In genomic region chr4:177297781-177298391, GRCh38 we compare ENCODE assay signal across 13 cellular contexts. TPM values are rescaled to one million over a fixed set of nuclear protein-coding genes. Genes with fewer than 3 reads are reported as not detected.
DNase-seq lines count a peak whose midpoint lies in the region; ATAC-seq, FAIRE-seq and TF ChIP-seq lines count a peak whose summit lies in the region.
"Had no signal": no experiment of that assay in that cellular context is flagged by ENCODE, and none has a peak within 500 bp of the region (broad histone marks: within the 10 kb centered on the region; RNA-seq: fewer than 3 reads in every experiment).

No MANE protein-coding gene starts in this region.

- FAIRE-seq in A549 (lab: Jason Lieb, UNC) (no peak), HepG2 (lab: Jason Lieb, UNC) (no peak)

- CTCF ChIA-PET in A549 (lab: Yijun Ruan, JAX): interaction anchor here (0.8 kb wide), 1 partner anchor 9 kb away, joined by 3 read pairs; no protein-coding TSS in a partner anchor
- CTCF ChIA-PET in HepG2 (lab: Yijun Ruan, JAX; ENCODE audit: low intra/inter-chr PET ratio, low total read pairs): no interaction called here

- H3K36me3 Mint-ChIP-seq in activated T-helper 17 cell treated with anti-CD3 and anti-CD28 coated beads, Interleukin-2, amount 50 U/mL, for 72 hours (ENCODE audit: low read depth): no peaks in the 10 kb centered on the region
- H3K36me3 Mint-ChIP-seq: CD14-positive monocyte; CD8-positive, alpha-beta T cell; IgD-negative memory B cell had no signal

- WGBS in A549 (ENCODE audit: missing lambda C conversion rate): 97% methylated on average over 2 of the region's 2 CpGs
- WGBS in body of pancreas, 2 donors: 87 to 94% methylated on average over 2 of the region's 2 CpGs
- 21% methylated on average over 2 of the region's 2 CpGs for WGBS in HepG2 (ENCODE audit: low lambda C conversion rate)

- H3K9me3 ChIP-seq in A549: peaks cover 12% of the 10 kb centered on the region
- peaks cover 0 to 6% (median 0%) of the 10 kb centered on the region in 3 donors for H3K9me3 ChIP-seq in body of pancreas
- peaks cover 13% of the 10 kb centered on the region for H3K9me3 ChIP-seq in HepG2 (ENCODE audit: low read length)

- H3K36me3 ChIP-seq in body of pancreas (replicated peaks in 1 of 2; ENCODE audit: insufficient read depth in 1 of 2, low read depth in 2 of 2): no peaks in the 10 kb centered on the region
- no peaks in the 10 kb centered on the region for H3K36me3 ChIP-seq in HepG2 (replicated peaks in 1 of 2; ENCODE audit: control insufficient read depth in 1 of 2, insufficient read depth in 2 of 2, low read length in 2 of 2)

- no peak overlapping the region for H3K4me3 ChIP-seq in A549
- no peak overlapping the region for H3K4me3 ChIP-seq in body of pancreas
- H3K4me3 ChIP-seq in HepG2 (replicated peaks in 1 of 3; ENCODE audit: insufficient read depth in 1 of 3, low read depth in 2 of 3, low read length in 3 of 3): no peak overlapping the region

- TF ChIP-seq EP300 in A549 (IDR thresholded peaks at IDR 0.05): no peak
- no peak for TF ChIP-seq EP300 in HepG2 (IDR thresholded peaks at IDR 0.05; ENCODE audit: low read depth in 2 of 2, low read length in 2 of 2)
- TF ChIP-seq EP300 in HepG2 (CRISPR knock-in tag; IDR thresholded peaks at IDR 0.05; ENCODE audit: borderline replicate concordance): no peak

- no peak overlapping the region for H3K4me2 ChIP-seq in A549
- no peak overlapping the region for H3K4me2 ChIP-seq in HepG2 (ENCODE audit: low read depth, low read length)

- intact Hi-C loops in body of pancreas (cut with DNase I): no loop called here
- intact Hi-C loops in HepG2 (cut with micrococcal nuclease; ENCODE audit: unreplicated experiment): no loop called here

- H3K27me3 Mint-ChIP-seq in activated T-helper 17 cell treated with anti-CD3 and anti-CD28 coated beads, Interleukin-2, amount 50 U/mL, for 72 hours: peaks cover 4% of the 10 kb centered on the region
- H3K27me3 Mint-ChIP-seq: IgD-negative memory B cell had no signal

- ATAC-seq in A549 (no peak), foreskin keratinocyte (peak; percentile 59), body of pancreas (no peak), HG03095 (IDR thresholded peaks at IDR 0.05; ENCODE audit: unreplicated experiment) (no peak), HepG2 (no peak)
- peak; percentile 69 for ATAC-seq in activated T-helper 17 cell treated with anti-CD3 and anti-CD28 coated beads, Interleukin-2, amount 50 U/mL, for 72 hours (replicated peaks)
- ATAC-seq: CD8-positive, alpha-beta T cell had no signal

- H3K79me2 ChIP-seq in HepG2 (ENCODE audit: insufficient read depth, low read length): no peaks in the 10 kb centered on the region

- TF ChIP-seq RAD21 in A549 (conservative IDR thresholded peaks at IDR 0.05 in 1 of 2, IDR thresholded peaks at IDR 0.05 in 1 of 2): no peak
- no peak for TF ChIP-seq RAD21 in HepG2 (CRISPR knock-in tag; IDR thresholded peaks at IDR 0.05)

- POLR2A ChIA-PET in A549 (lab: Yijun Ruan, JAX) (no interaction called here), HepG2 (lab: Yijun Ruan, JAX) (no interaction called here)

- no peak overlapping the region for H2AFZ ChIP-seq in HepG2 (ENCODE audit: low read length)

- no peak overlapping the region for H3K4me3 Mint-ChIP-seq in activated T-helper 17 cell treated with anti-CD3 and anti-CD28 coated beads, Interleukin-2, amount 50 U/mL, for 72 hours
- H3K4me3 Mint-ChIP-seq: CD14-positive monocyte; CD8-positive, alpha-beta T cell; IgD-negative memory B cell had no signal

- no peak for TF ChIP-seq CTCF in A549 (IDR thresholded peaks at IDR 0.05)
- TF ChIP-seq CTCF in foreskin keratinocyte (conservative IDR thresholded peaks at IDR 0.05): no peak
- TF ChIP-seq CTCF in body of pancreas (IDR thresholded peaks at IDR 0.05): no peak
- no peak for TF ChIP-seq CTCF in HepG2 (CRISPR knock-in tag; IDR thresholded peaks at IDR 0.05)

- no peaks in the 10 kb centered on the region for H4K20me1 ChIP-seq in HepG2 (ENCODE audit: insufficient read depth, low read length)

- in situ Hi-C loops in Caki2 (cut with HindIII; ENCODE audit: low pct_unique_long_range_greater_than_20kb, low sequenced_read_pairs) (no loop called here), HepG2 (cut with HindIII; ENCODE audit: extremely low pct_ligation_motif_present, low pct_unique_long_range_greater_than_20kb) (no loop called here)

- no peak overlapping the region for H3K9ac ChIP-seq in HepG2 (ENCODE audit: insufficient read depth, low read depth, low read length)

- no peak overlapping the region for H3K27ac Mint-ChIP-seq in activated T-helper 17 cell treated with anti-CD3 and anti-CD28 coated beads, Interleukin-2, amount 50 U/mL, for 72 hours
- H3K27ac Mint-ChIP-seq: CD14-positive monocyte; CD8-positive, alpha-beta T cell; IgD-negative memory B cell had no signal

- H3K27ac ChIP-seq in A549 (no peak overlapping the region), foreskin keratinocyte (no peak overlapping the region), body of pancreas (no peak overlapping the region), HepG2 (ENCODE audit: extremely low read length, insufficient read depth, low read length) (no peak overlapping the region)

- no peak for DNase-seq in A549 (ENCODE audit: low read depth in 1 of 2, low spot score in 1 of 2)
- DNase-seq in Caki2 (ENCODE audit: low read depth): peak; percentile 16
- no peak for DNase-seq in foreskin keratinocyte
- no peak for DNase-seq in body of pancreas
- DNase-seq in HepG2 (ENCODE audit: low spot score): no peak
- DNase-seq: CD8-positive, alpha-beta T cell; COR-L47; DND-41; GDM1 had no signal

- peaks cover 12% of the 10 kb centered on the region; the same call in 2 of the 3 replicates for H3K4me1 ChIP-seq in A549
- H3K4me1 ChIP-seq in foreskin keratinocyte: peaks cover 12% of the 10 kb centered on the region
- no peaks in the 10 kb centered on the region for H3K4me1 ChIP-seq in body of pancreas
- H3K4me1 ChIP-seq in HepG2 (ENCODE audit: insufficient read depth, low read length): no peaks in the 10 kb centered on the region

- H3K9me3 Mint-ChIP-seq in activated T-helper 17 cell treated with anti-CD3 and anti-CD28 coated beads, Interleukin-2, amount 50 U/mL, for 72 hours: no peaks in the 10 kb centered on the region

- TF ChIP-seq POLR2A in A549 (IDR thresholded peaks at IDR 0.05; ENCODE audit: low read length) (no peak), body of pancreas (IDR thresholded peaks at IDR 0.05) (no peak), HepG2 (IDR thresholded peaks at IDR 0.05; ENCODE audit: insufficient read depth in 1 of 2, low read depth in 2 of 2, low read length in 2 of 2) (no peak)

- no peaks in the 10 kb centered on the region for H3K4me1 Mint-ChIP-seq in activated T-helper 17 cell treated with anti-CD3 and anti-CD28 coated beads, Interleukin-2, amount 50 U/mL, for 72 hours

- no TSS peak for BruUV-seq in HepG2 (replicated peaks; lab: Mats Ljungman, UMichigan)

- H3K27me3 ChIP-seq in foreskin keratinocyte (no peaks in the 10 kb centered on the region), body of pancreas (no peaks in the 10 kb centered on the region), HepG2 (ENCODE audit: control insufficient read depth in 1 of 2, insufficient read depth in 2 of 2, low read length in 2 of 2) (no peaks in the 10 kb centered on the region; a peak in 1 of 5 replicates)

TF ChIP-seq in A549, 52 proteins besides CTCF, POLR2A, EP300 and RAD21 (continues in another document):
- no peak for TF ChIP-seq ZNF302 (CRISPR knock-in tag; IDR thresholded peaks at IDR 0.05)
- peak; percentile 60; the same call in 1 of the 2 replicates for TF ChIP-seq KDM5A (IDR thresholded peaks at IDR 0.05)
- no peak for TF ChIP-seq TFCP2L1 (CRISPR knock-in tag; IDR thresholded peaks at IDR 0.05)
- no peak for TF ChIP-seq FOSB (CRISPR knock-in tag; IDR thresholded peaks at IDR 0.05)

TF ChIP-seq in HepG2, 621 proteins besides CTCF, POLR2A, EP300 and RAD21 (continues in another document):
- no peak for TF ChIP-seq KDM2A (CRISPR knock-in tag; IDR thresholded peaks at IDR 0.05; ENCODE audit: borderline replicate concordance, low read depth)
- TF ChIP-seq KLF12 (CRISPR knock-in tag; IDR thresholded peaks at IDR 0.05; ENCODE audit: borderline replicate concordance): no peak
- no peak for TF ChIP-seq ZNF317 (CRISPR knock-in tag; IDR thresholded peaks at IDR 0.05)

RNA-seq across cellular contexts. Expression of gene NEIL3, which starts 11.8 kb away (rescaled TPM):
- polyA plus RNA-seq in A549 (2011; rRNA removed) (29.1 and 42.0 TPM in 2 replicates), A549 (2017; fragmentation: RNase III; extraction: RNeasy Plus Mini Kit Qiagen cat#74134 plus additional on column Dnase treatment) (22.1 to 25.8 TPM (median 23.4 TPM) in 3 replicates), foreskin keratinocyte (4.3 and 7.7 TPM in 2 replicates), HepG2 (2011; rRNA removed) (1.9 and 3.5 TPM in 2 replicates)
- 16.0 and 16.3 TPM in 2 replicates for polyA plus RNA-seq in A549 (2012; cell fraction: cytosol; rRNA removed)
- 14.7 and 17.9 TPM in 2 replicates for polyA plus RNA-seq in A549 (2012; cell fraction: nucleus; rRNA removed)
- polyA minus RNA-seq in A549 (2011; rRNA and poly(A)+ RNA removed): 17.1 and 17.3 TPM in 2 replicates
- total RNA-seq in Caki2 (2014; rRNA removed; shearing (Covaris generic); ENCODE audit: low replicate concordance): 16.3 and 20.7 TPM in 2 replicates
- 10 to 100 TPM; 23.1 to 25.7 TPM for total RNA-seq in activated T-helper 17 cell treated with anti-CD3 and anti-CD28 coated beads, Interleukin-2, amount 50 U/mL, for 72 hours
- total RNA-seq in foreskin keratinocyte (10.1 and 14.2 TPM in 2 replicates), body of pancreas (not detected), HepG2 (2016; rRNA removed; fragmentation: Illumina TruSeq; extraction: Trizol) (8.4 and 10.6 TPM in 2 replicates)
- 13.8 and 17.3 TPM in 2 replicates for total RNA-seq in HepG2 (2016; cell fraction: cytosol; rRNA removed; fragmentation: Illumina TruSeq; extraction: Trizol; ENCODE audit: low read depth)
- total RNA-seq in HepG2 (2016; cell fraction: insoluble cytoplasmic fraction; rRNA removed; fragmentation: Illumina TruSeq; extraction: Trizol): 7.6 and 9.5 TPM in 2 replicates
- total RNA-seq in HepG2 (2016; cell fraction: membrane; rRNA removed; fragmentation: Illumina TruSeq; extraction: Trizol): 7.2 and 7.5 TPM in 2 replicates
- total RNA-seq in HepG2 (2016; cell fraction: nucleus; rRNA removed; fragmentation: Illumina TruSeq; extraction: Trizol): 7.6 and 8.8 TPM in 2 replicates
- polyA plus RNA-seq in HepG2 (2011; cell fraction: cytosol; rRNA removed): 1.4 and 1.7 TPM in 2 replicates
- 2.1 and 2.3 TPM in 2 replicates for polyA plus RNA-seq in HepG2 (2011; cell fraction: nucleus; rRNA removed)
- polyA plus RNA-seq in HepG2 (2012): 1.1 and 2.2 TPM in 2 replicates
- 0.38 and 0.50 TPM in 2 replicates for polyA plus RNA-seq in HepG2 (2016; cell fraction: cytosol; fragmentation: Illumina TruSeq; extraction: Trizol; ENCODE audit: low read depth)
- 9.3 and 9.8 TPM in 2 replicates for polyA plus RNA-seq in HepG2 (2016; cell fraction: insoluble cytoplasmic fraction; fragmentation: Illumina TruSeq; extraction: Trizol; ENCODE audit: low read depth)
- 0.87 and 1.3 TPM in 2 replicates for polyA plus RNA-seq in HepG2 (2016; cell fraction: membrane; fragmentation: Illumina TruSeq; extraction: Trizol; ENCODE audit: low read depth)
- 7.0 and 7.3 TPM in 2 replicates for polyA plus RNA-seq in HepG2 (2016; cell fraction: nucleus; fragmentation: Illumina TruSeq; extraction: Trizol; ENCODE audit: insufficient read depth, low read depth)
- polyA minus RNA-seq in HepG2 (2011; rRNA and poly(A)+ RNA removed; ENCODE audit: low replicate concordance): 2.4 and 9.0 TPM in 2 replicates
- 2.4 and 4.0 TPM in 2 replicates for polyA minus RNA-seq in HepG2 (2011; cell fraction: cytosol; rRNA and poly(A)+ RNA removed)
- 7.8 and 9.9 TPM in 2 replicates for polyA minus RNA-seq in HepG2 (2011; cell fraction: nucleus; rRNA and poly(A)+ RNA removed)
- polyA plus RNA-seq: IgD-negative memory B cell had no signal

Comparison
In these comparisons a context has a peak if more than half of its experiments do, and no peak if none do; other contexts are left out.
1. ATAC-seq: peak in activated T-helper 17 cell treated with anti-CD3 and anti-CD28 coated beads, Interleukin-2, amount 50 U/mL, for 72 hours (single experiment) and foreskin keratinocyte (single experiment); none in A549 (0 of 2), body of pancreas (single experiment), HG03095 (single experiment) and HepG2 (single experiment).
2. Of the 38 proteins assayed by ChIP-seq in both HepG2 and A549: peak only in HepG2: none; only in A549: KDM5A; in both: none; in neither: 37.